In genomic region chr17:2070241-2071023, GRCh38 we compare ENCODE assay signal across 8 cellular contexts. TPM values are rescaled to one million over a fixed set of nuclear protein-coding genes. Genes with fewer than 3 reads are reported as not detected.
DNase-seq lines count a peak whose midpoint lies in the region; ATAC-seq, FAIRE-seq and TF ChIP-seq lines count a peak whose summit lies in the region.

No MANE protein-coding gene starts in this region.

- H3K4me3 Mint-ChIP-seq in central memory CD8-positive, alpha-beta T cell: peak overlapping the region; percentile 58

- H3K27ac Mint-ChIP-seq in central memory CD8-positive, alpha-beta T cell (ENCODE audit: low read depth): peak overlapping the region; percentile 92

- no peaks in the 10 kb centered on the region for H3K27me3 Mint-ChIP-seq in central memory CD8-positive, alpha-beta T cell

- peak; percentile 63 for DNase-seq in GM12891 (ENCODE audit: insufficient read length, low spot score)
- peak in 1 of 2 donors; percentile 56 for DNase-seq in central memory CD8-positive, alpha-beta T cell (ENCODE audit: low spot score in 2 of 2)
- DNase-seq in stimulated activated CD4-positive, alpha-beta T cell treated with anti-CD3 and anti-CD28 coated beads, Interleukin-4, amount 100 ng/mL, for 1 hour: peak; percentile 53
- DNase-seq in NAMALWA (ENCODE audit: low spot score): no peak
- DNase-seq in sciatic nerve (ENCODE audit: low spot score): no peak
- DNase-seq in NCI-H69 (lab: John Stamatoyannopoulos, UW): no peak

- ATAC-seq in GM21515 (IDR thresholded peaks at IDR 0.05; ENCODE audit: unreplicated experiment): peak; percentile 58
- peak; percentile 75 for ATAC-seq in HG03571 (IDR thresholded peaks at IDR 0.05; ENCODE audit: unreplicated experiment)
- ATAC-seq in central memory CD8-positive, alpha-beta T cell (replicated peaks; ENCODE audit: extremely low read depth, poor library complexity, severe bottlenecking): peak; percentile 89
- no peak for ATAC-seq in sciatic nerve

- H3K36me3 Mint-ChIP-seq in central memory CD8-positive, alpha-beta T cell (ENCODE audit: insufficient read depth): peaks cover 12% of the 10 kb centered on the region

- peak; percentile 97 for FAIRE-seq in GM12891 (lab: Jason Lieb, UNC)

- intact Hi-C loops in sciatic nerve (cut with DNase I): no loop called here

- no peaks in the 10 kb centered on the region for H3K9me3 Mint-ChIP-seq in central memory CD8-positive, alpha-beta T cell

- peaks cover 48% of the 10 kb centered on the region for H3K4me1 Mint-ChIP-seq in central memory CD8-positive, alpha-beta T cell

- TF ChIP-seq POLR2A in GM12891 (IDR thresholded peaks at IDR 0.05; ENCODE audit: low read depth, low read length): peak; percentile 52

TF ChIP-seq in GM12891, 5 proteins besides CTCF, POLR2A, EP300 and RAD21:
- TF ChIP-seq POLR2AphosphoS5 (IDR thresholded peaks at IDR 0.05; ENCODE audit: low read depth, low read length) (peak; percentile 66), TAF1 (IDR thresholded peaks at IDR 0.05; ENCODE audit: low read depth, low read length) (0 out of 2 replicates have a peak, but pooled peaks have one; percentile 26), SPI1 (IDR thresholded peaks at IDR 0.05; ENCODE audit: low read depth, low read length) (peak; percentile 75), PAX5 (IDR thresholded peaks at IDR 0.05; ENCODE audit: insufficient read depth, low read length, severe bottlenecking) (peak; percentile 63), POU2F2 (IDR thresholded peaks at IDR 0.05; ENCODE audit: low read depth, low read length) (peak; percentile 92)
TF ChIP-seq in GM12891: peak in this region for 5.

RNA-seq across cellular contexts. Expression of gene HIC1, which starts 15.5 kb away (rescaled TPM):
- 47.4 TPM for polyA plus RNA-seq in GM12891 (2012; ENCODE audit: low read depth, missing spikeins)
- 85.0 TPM for total RNA-seq in sciatic nerve

RNA-seq across cellular contexts. Expression of gene OVCA2, which starts 28.6 kb away (rescaled TPM):
- 35.2 TPM for polyA plus RNA-seq in GM12891 (2012; ENCODE audit: low read depth, missing spikeins)
- 12.9 TPM for total RNA-seq in sciatic nerve

RNA-seq across cellular contexts. Expression of gene DPH1, which starts 40.5 kb away (rescaled TPM):
- polyA plus RNA-seq in GM12891 (2012; ENCODE audit: low read depth, missing spikeins): 16.2 TPM
- total RNA-seq in sciatic nerve: 37.7 TPM

RNA-seq across cellular contexts. Expression of gene RTN4RL1, which starts 45.3 kb away (rescaled TPM):
- 0.03 TPM for polyA plus RNA-seq in GM12891 (2012; ENCODE audit: low read depth, missing spikeins)
- 5.8 TPM for total RNA-seq in sciatic nerve

Comparison
In these comparisons a context has a peak if more than half of its experiments do, and no peak if none do; other contexts are left out.
1. DNase-seq: peak in GM12891 (single experiment) and stimulated activated CD4-positive, alpha-beta T cell treated with anti-CD3 and anti-CD28 coated beads, Interleukin-4, amount 100 ng/mL, for 1 hour (single experiment); none in NAMALWA (single experiment), sciatic nerve (single experiment) and NCI-H69 (single experiment).